ENCODE assay signal across 34 cellular contexts in genomic region chr19:53915000-53915399, GRCh38. TPM values are rescaled to one million over a fixed set of nuclear protein-coding genes. Genes with fewer than 3 reads are reported as not detected.
A peak's percentile ranks its signal among the peaks of the same experiment; 100 is the strongest.
DNase-seq lines count a peak whose midpoint lies in the region; ATAC-seq and TF ChIP-seq lines count a peak whose summit lies in the region.
"Had no signal": no experiment of that assay in that cellular context is flagged by ENCODE, and none has a peak within 500 bp of the region (broad histone marks: within the 10 kb centered on the region; RNA-seq: fewer than 3 reads in every experiment).

No MANE protein-coding gene starts in this region.

- H3K4me1 Mint-ChIP-seq in glutamatergic neuron (ENCODE audit: low read depth, unreplicated experiment): peaks cover 9% of the 10 kb centered on the region
- H3K4me1 Mint-ChIP-seq: activated CD4-positive, alpha-beta T cell treated with anti-CD3 and anti-CD28 coated beads, Interleukin-2, amount 10 ng/mL, durations not matched to agents 24 days and 14 days had no signal

- peaks cover 8% of the 10 kb centered on the region for H3K36me3 Mint-ChIP-seq in glutamatergic neuron (ENCODE audit: unreplicated experiment)

- H3K4me1 ChIP-seq in upper lobe of right lung: no peaks in the 10 kb centered on the region
- H3K4me1 ChIP-seq: esophagus squamous epithelium, foreskin keratinocyte, pancreas, Peyer's patch, tibial nerve had no signal

- H3K9me3 ChIP-seq in upper lobe of right lung: no peaks in the 10 kb centered on the region
- H3K9me3 ChIP-seq: esophagus squamous epithelium, pancreas, Peyer's patch had no signal

- no peak overlapping the region for H3K4me3 Mint-ChIP-seq in glutamatergic neuron (ENCODE audit: unreplicated experiment)
- H3K4me3 Mint-ChIP-seq: activated CD4-positive, alpha-beta T cell treated with anti-CD3 and anti-CD28 coated beads, Interleukin-2, amount 10 ng/mL, durations not matched to agents 24 days and 14 days; brain; immature natural killer cell had no signal

- TF ChIP-seq CTCF in glutamatergic neuron (IDR thresholded peaks at IDR 0.05; ENCODE audit: partially characterized antibody, unreplicated experiment): no peak
- no peak for TF ChIP-seq CTCF in upper lobe of right lung (IDR thresholded peaks at IDR 0.05)

- intact Hi-C loops in upper lobe of right lung (cut with DNase I) (no loop called here), head of caudate nucleus (cut with DNase I) (no loop called here)

- H3K36me3 ChIP-seq in H7 (replicated peaks; ENCODE audit: control insufficient read depth, insufficient read depth, low read length): peaks cover 12% of the 10 kb centered on the region
- no peaks in the 10 kb centered on the region for H3K36me3 ChIP-seq in upper lobe of right lung
- H3K36me3 ChIP-seq: esophagus squamous epithelium, pancreas, Peyer's patch, tibial nerve had no signal

- ATAC-seq in upper lobe of right lung: peak; percentile 36
- ATAC-seq in HG03378 (IDR thresholded peaks at IDR 0.05; ENCODE audit: unreplicated experiment): no peak
- ATAC-seq: foreskin keratinocyte, pancreas had no signal

- H3K27me3 ChIP-seq in H7 (ENCODE audit: control insufficient read depth, insufficient read depth, low read length): peaks cover 24% of the 10 kb centered on the region
- peaks cover 29% of the 10 kb centered on the region for H3K27me3 ChIP-seq in upper lobe of right lung
- H3K27me3 ChIP-seq: Peyer's patch had no signal

- no peak overlapping the region for H3K4me3 ChIP-seq in H7 (ENCODE audit: insufficient read depth, low read depth, low read length)
- no peak overlapping the region for H3K4me3 ChIP-seq in upper lobe of right lung
- H3K4me3 ChIP-seq: esophagus squamous epithelium, hepatocyte, pancreas, Peyer's patch, tibial nerve had no signal

- no peak overlapping the region for H3K27ac ChIP-seq in upper lobe of right lung
- H3K27ac ChIP-seq: esophagus squamous epithelium, foreskin keratinocyte, hepatocyte, pancreas, Peyer's patch, tibial nerve had no signal

- DNase-seq in H7 (peak; percentile 90), OCI-M1 (lab: John Stamatoyannopoulos, UW) (peak; percentile 26), glutamatergic neuron (peak; percentile 44), upper lobe of right lung (no peak), NCI-H1105 treated with DMSO at 0.1 percent for 48 hours (lab: John Stamatoyannopoulos, UW) (no peak), head of caudate nucleus (no peak)
- DNase-seq: activated CD4-positive, alpha-beta T cell treated with anti-CD3 and anti-CD28 coated beads, Interleukin-2, amount 10 ng/mL, durations not matched to agents 24 days and 14 days; activated CD8-positive, alpha-beta memory T cell treated with anti-CD3 and anti-CD28 coated beads for 24 hours; activated naive CD4-positive, alpha-beta T cell treated with anti-CD3 and anti-CD28 coated beads, Interleukin-2, amount 50 U/mL, for 16 hours; activated T-cell treated with anti-CD3 and anti-CD28 coated beads for 4 hours; C1 segment of cervical spinal cord; Calu3; cerebellar nuclear complex; dermis blood vessel endothelial cell; DND-41; esophagus squamous epithelium; foreskin keratinocyte; GOT3; immature natural killer cell; NCI-H1048; NCI-H1694; NCI-H510A treated with DMSO at 0.1 percent for 48 hours; pancreas; Peyer's patch; SHP77 treated with DMSO at 0.1 percent for 48 hours; stimulated activated CD4-positive, alpha-beta T cell treated with anti-CD3 and anti-CD28 coated beads, Interleukin-15, amount 100 ng/mL, for 24 hours; stimulated activated CD4-positive, alpha-beta T cell treated with anti-CD3 and anti-CD28 coated beads, Interleukin-4, amount 100 ng/mL, for 4 hours; SW 1271 had no signal

- no peak overlapping the region for H3K27ac Mint-ChIP-seq in glutamatergic neuron (ENCODE audit: unreplicated experiment)
- H3K27ac Mint-ChIP-seq: activated CD4-positive, alpha-beta T cell treated with anti-CD3 and anti-CD28 coated beads, Interleukin-2, amount 10 ng/mL, durations not matched to agents 24 days and 14 days; activated T-helper 2 cell treated with anti-CD3 and anti-CD28 coated beads, Interferon-gamma antibody, Interleukin-2, Interleukin-4, amounts not matched to agents 10 μg/mL and 5 μg/mL and 100 μg/mL, durations not matched to agents 14 hours and 24 hours and 36 hours; immature natural killer cell had no signal

- peaks cover 11% of the 10 kb centered on the region for H3K9me3 Mint-ChIP-seq in glutamatergic neuron (ENCODE audit: unreplicated experiment)
- H3K9me3 Mint-ChIP-seq: activated CD4-positive, alpha-beta T cell treated with anti-CD3 and anti-CD28 coated beads, Interleukin-2, amount 10 ng/mL, durations not matched to agents 24 days and 14 days; activated T-helper 2 cell treated with anti-CD3 and anti-CD28 coated beads, Interferon-gamma antibody, Interleukin-2, Interleukin-4, amounts not matched to agents 10 μg/mL and 5 μg/mL and 100 μg/mL, durations not matched to agents 14 hours and 24 hours and 36 hours; brain had no signal

- H3K27me3 Mint-ChIP-seq in glutamatergic neuron (ENCODE audit: unreplicated experiment): peaks cover 11% of the 10 kb centered on the region

RNA-seq across cellular contexts. Expression of gene CACNG7, which starts 5.9 kb away (rescaled TPM):
- 3.8 and 4.5 TPM in 2 replicates for total RNA-seq in H7 (2014; rRNA removed; shearing (Covaris generic))
- total RNA-seq in glutamatergic neuron (ENCODE audit: unreplicated experiment) (60.4 TPM), upper lobe of right lung (not detected)
- total RNA-seq: activated CD4-positive, alpha-beta T cell treated with anti-CD3 and anti-CD28 coated beads, Interleukin-2, amount 10 ng/mL, durations not matched to agents 24 days and 14 days; activated T-helper 2 cell treated with anti-CD3 and anti-CD28 coated beads, Interferon-gamma antibody, Interleukin-2, Interleukin-4, amounts not matched to agents 10 μg/mL and 5 μg/mL and 100 μg/mL, durations not matched to agents 14 hours and 24 hours and 36 hours; Calu3; dermis blood vessel endothelial cell; esophagus squamous epithelium; foreskin keratinocyte; Peyer's patch; renal cortical epithelial cell; tibial nerve had no signal

RNA-seq across cellular contexts. Expression of gene PRKCG, which starts 33.0 kb away (rescaled TPM):
- total RNA-seq in H7 (2014; rRNA removed; shearing (Covaris generic)): 1.1 and 1.7 TPM in 2 replicates
- 33.1 TPM for total RNA-seq in glutamatergic neuron (ENCODE audit: unreplicated experiment)
- not detected for total RNA-seq in upper lobe of right lung
- total RNA-seq: activated CD4-positive, alpha-beta T cell treated with anti-CD3 and anti-CD28 coated beads, Interleukin-2, amount 10 ng/mL, durations not matched to agents 24 days and 14 days; activated T-helper 2 cell treated with anti-CD3 and anti-CD28 coated beads, Interferon-gamma antibody, Interleukin-2, Interleukin-4, amounts not matched to agents 10 μg/mL and 5 μg/mL and 100 μg/mL, durations not matched to agents 14 hours and 24 hours and 36 hours; esophagus squamous epithelium; foreskin keratinocyte; hepatocyte; tibial nerve had no signal

RNA-seq across cellular contexts. Expression of gene MYADM, which starts 47.3 kb away (rescaled TPM):
- 37.5 and 44.9 TPM in 2 replicates for total RNA-seq in H7 (2014; rRNA removed; shearing (Covaris generic))
- total RNA-seq in glutamatergic neuron (ENCODE audit: unreplicated experiment) (61.5 TPM), upper lobe of right lung (131 TPM)

RNA-seq across cellular contexts. Expression of gene CACNG8, which starts 47.7 kb away (rescaled TPM):
- 0.07 and 0.59 TPM in 2 replicates for total RNA-seq in H7 (2014; rRNA removed; shearing (Covaris generic))
- total RNA-seq in glutamatergic neuron (ENCODE audit: unreplicated experiment) (4.3 TPM), upper lobe of right lung (0.12 TPM)
- total RNA-seq: activated CD4-positive, alpha-beta T cell treated with anti-CD3 and anti-CD28 coated beads, Interleukin-2, amount 10 ng/mL, durations not matched to agents 24 days and 14 days; activated T-helper 2 cell treated with anti-CD3 and anti-CD28 coated beads, Interferon-gamma antibody, Interleukin-2, Interleukin-4, amounts not matched to agents 10 μg/mL and 5 μg/mL and 100 μg/mL, durations not matched to agents 14 hours and 24 hours and 36 hours; esophagus squamous epithelium; foreskin keratinocyte; Peyer's patch; tibial nerve had no signal

Comparison
In these comparisons a context has a peak if more than half of its experiments do, and no peak if none do; other contexts are left out.
1. DNase-seq: peak in H7 (single experiment), OCI-M1 (single experiment) and glutamatergic neuron (single experiment); none in upper lobe of right lung (single experiment), NCI-H1105 treated with DMSO at 0.1 percent for 48 hours (single experiment) and head of caudate nucleus (0 of 42).
2. RNA of gene CACNG7, which starts 5.9 kb away (total RNA-seq): 60.4 TPM in glutamatergic neuron (single experiment); 3.8 to 4.5 TPM in H7 and not detected in upper lobe of right lung (single experiment); every median in the first group is over 10 times any median in the second.
3. RNA of gene PRKCG, which starts 33.0 kb away (total RNA-seq): 33.1 TPM in glutamatergic neuron (single experiment); 1.1 to 1.7 TPM in H7 and not detected in upper lobe of right lung (single experiment); every median in the first group is over 10 times any median in the second.